ENCODE assay signal across 34 cellular contexts in genomic region chrX:136347706-136348105, GRCh38. TPM values are rescaled to one million over a fixed set of nuclear protein-coding genes. Genes with fewer than 3 reads are reported as not detected.
"Had no signal": no experiment of that assay in that cellular context is flagged by ENCODE, and none has a peak within 500 bp of the region (broad histone marks: within the 10 kb centered on the region; RNA-seq: fewer than 3 reads in every experiment).

No MANE protein-coding gene starts in this region.

- ATAC-seq: activated CD4-positive, alpha-beta T cell treated with anti-CD3 and anti-CD28 coated beads for 36 hours; activated CD8-positive, alpha-beta memory T cell treated with anti-CD3 and anti-CD28 coated beads, Interleukin-2, amount 10 ng/mL, durations not matched to agents 7 days and 5 days; activated CD8-positive, alpha-beta T cell treated with anti-CD3 and anti-CD28 coated beads, Interleukin-2, amount 10 ng/mL, durations not matched to agents 7 days and 5 days; activated naive CD8-positive, alpha-beta T cell treated with anti-CD3 and anti-CD28 coated beads, Interleukin-2, amount 50 U/mL, for 24 hours; body of pancreas; T-cell had no signal

- H3K4me3 ChIP-seq: adrenal gland, body of pancreas, coronary artery, dorsolateral prefrontal cortex, esophagus squamous epithelium had no signal

- DNase-seq: activated CD4-positive, alpha-beta memory T cell treated with anti-CD3 and anti-CD28 coated beads for 36 hours; activated CD4-positive, alpha-beta T cell treated with anti-CD3 and anti-CD28 coated beads for 36 hours; activated CD4-positive, alpha-beta T cell treated with anti-CD3 and anti-CD28 coated beads, Interleukin-2, amount 10 ng/mL, durations not matched to agents 24 days and 14 days; activated CD4-positive, CD25-positive, alpha-beta regulatory T cell; activated CD4-positive, CD25-positive, alpha-beta regulatory T cell treated with anti-CD3 and anti-CD28 coated beads, Interleukin-2, amount 50 U/mL, for 72 hours; activated CD8-positive, alpha-beta memory T cell treated with anti-CD3 and anti-CD28 coated beads, Interleukin-2, amount 10 ng/mL, durations not matched to agents 7 days and 5 days; activated CD8-positive, alpha-beta memory T cell treated with anti-CD3 and anti-CD28 coated beads, Interleukin-2, amount 50 U/mL, for 4 hours; activated CD8-positive, alpha-beta T cell treated with anti-CD3 and anti-CD28 coated beads, Interleukin-2, amount 10 ng/mL, durations not matched to agents 7 days and 5 days; activated effector memory CD4-positive, alpha-beta T cell treated with anti-CD3 and anti-CD28 coated beads, Interleukin-2, amount 50 U/mL, for 16 hours; activated naive CD4-positive, alpha-beta T cell treated with anti-CD3 and anti-CD28 coated beads for 36 hours; activated naive CD8-positive, alpha-beta T cell treated with anti-CD3 and anti-CD28 coated beads for 36 hours; activated naive CD8-positive, alpha-beta T cell treated with anti-CD3 and anti-CD28 coated beads, Interleukin-2, amount 50 U/mL, for 24 hours; activated T-cell treated with anti-CD3 and anti-CD28 coated beads, Interleukin-2, amount 50 U/mL, for 1 hour; activated T-cell treated with anti-CD3 and anti-CD28 coated beads, Interleukin-2, amount 50 U/mL, for 48 hours; adrenal gland; amygdala; aorta; body of pancreas; dorsolateral prefrontal cortex; effector memory CD4-positive, alpha-beta T cell; endodermal cell; esophagus squamous epithelium; head of caudate nucleus; T-cell; T-helper 9 cell had no signal

RNA-seq across cellular contexts. Expression of gene ADGRG4, which starts 46.9 kb away (rescaled TPM):
- total RNA-seq: activated CD4-positive, alpha-beta memory T cell treated with anti-CD3 and anti-CD28 coated beads for 36 hours; activated CD4-positive, alpha-beta T cell treated with anti-CD3 and anti-CD28 coated beads for 36 hours; activated CD4-positive, alpha-beta T cell treated with anti-CD3 and anti-CD28 coated beads, Interleukin-2, amount 10 ng/mL, durations not matched to agents 24 days and 14 days; activated CD8-positive, alpha-beta memory T cell treated with anti-CD3 and anti-CD28 coated beads for 36 hours; activated CD8-positive, alpha-beta memory T cell treated with anti-CD3 and anti-CD28 coated beads, Interleukin-2, amount 10 ng/mL, durations not matched to agents 7 days and 5 days; activated CD8-positive, alpha-beta T cell treated with anti-CD3 and anti-CD28 coated beads, Interleukin-2, amount 10 ng/mL, durations not matched to agents 7 days and 5 days; activated naive CD4-positive, alpha-beta T cell treated with anti-CD3 and anti-CD28 coated beads for 36 hours; activated naive CD8-positive, alpha-beta T cell treated with anti-CD3 and anti-CD28 coated beads for 36 hours; activated T-helper 1 cell treated with anti-CD3 and anti-CD28 coated beads, Interleukin-12 subunit alpha, Interleukin-12 subunit beta, Interleukin-2, Interleukin-4 antibody, amounts not matched to agents 30 ng/mL and 10 ng/mL and 1 ng/mL, durations not matched to agents 14 hours and 24 hours and 36 hours; activated T-helper 2 cell treated with anti-CD3 and anti-CD28 coated beads, Interferon-gamma antibody, Interleukin-2, Interleukin-4, amounts not matched to agents 10 μg/mL and 5 μg/mL and 100 μg/mL, durations not matched to agents 14 hours and 24 hours and 36 hours; body of pancreas; cerebellum; endodermal cell; fibroblast of lung; fibroblast of villous mesenchyme; frontal cortex; T-cell; T-helper 2 cell treated with Interferon-gamma antibody and Interleukin-4, amounts not matched to agents 100 ng/mL and 5 ng/mL, for 36 hours had no signal
- polyA plus RNA-seq: aorta had no signal
